In the genomic region with DNA sequence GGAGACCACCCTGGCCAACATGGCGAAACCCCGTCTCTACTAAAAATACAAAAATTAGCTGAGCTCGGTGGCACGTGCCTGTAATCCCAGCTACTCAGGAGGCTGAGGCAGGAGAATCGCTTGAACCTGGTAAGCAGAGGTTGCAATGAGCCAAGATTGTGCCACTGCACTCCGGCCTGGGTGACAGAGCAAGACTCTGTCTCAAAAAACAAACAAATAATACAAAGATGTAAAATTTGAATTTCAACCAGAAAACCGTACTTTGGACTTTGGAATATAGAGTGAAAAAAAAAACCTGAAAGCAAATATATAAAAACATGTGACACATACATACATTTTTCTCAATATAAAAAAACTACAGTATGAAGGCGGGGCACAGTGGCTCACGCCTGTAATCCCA, we compare ENCODE assay signal across 4 cellular contexts. TPM values are rescaled to one million over a fixed set of nuclear protein-coding genes. Genes with fewer than 3 reads are reported as not detected.
"Had no signal": no experiment of that assay in that cellular context is flagged by ENCODE, and none has a peak within 500 bp of the region (broad histone marks: within the 10 kb centered on the region; RNA-seq: fewer than 3 reads in every experiment).

No MANE protein-coding gene starts in this region.

RNA-seq across cellular contexts. Expression of a gene that starts 20.3 kb away (rescaled TPM):
- total RNA-seq: LHCN-M2, MCF 10A, NCI-H460 had no signal

RNA-seq across cellular contexts. Expression of a gene that starts 34.9 kb away (rescaled TPM):
- total RNA-seq: M059J, MCF 10A, NCI-H460 had no signal
